ENCODE assay signal across 1 cellular context in genomic region chr12:24014240-24014639, GRCh38.
TF ChIP-seq lines count a peak whose summit lies in the region.

No MANE protein-coding gene starts in this region.

TF ChIP-seq in GM12878, 131 proteins besides CTCF, POLR2A, EP300 and RAD21 (continued from another document):
- no peak for TF ChIP-seq PKNOX1 (IDR thresholded peaks at IDR 0.05)
- TF ChIP-seq SMC3 (IDR thresholded peaks at IDR 0.05; ENCODE audit: borderline replicate concordance, low read length) = no peak
- TF ChIP-seq USF2 (IDR thresholded peaks at IDR 0.05; ENCODE audit: borderline replicate concordance, low read depth, low read length) = no peak
- TF ChIP-seq POLR2AphosphoS5 (IDR thresholded peaks at IDR 0.05; ENCODE audit: low read length) = no peak
- TF ChIP-seq ZBTB33 (IDR thresholded peaks at IDR 0.05) = no peak
- no peak for TF ChIP-seq RAD51 (IDR thresholded peaks at IDR 0.05)
- no peak for TF ChIP-seq ZNF384 (IDR thresholded peaks at IDR 0.05; ENCODE audit: borderline replicate concordance, low read depth, low read length)
- no peak for TF ChIP-seq STAT3 (IDR thresholded peaks at IDR 0.05; ENCODE audit: low read depth, low read length)
TF ChIP-seq in GM12878: peak in this region for 0.
